In the genomic region with DNA sequence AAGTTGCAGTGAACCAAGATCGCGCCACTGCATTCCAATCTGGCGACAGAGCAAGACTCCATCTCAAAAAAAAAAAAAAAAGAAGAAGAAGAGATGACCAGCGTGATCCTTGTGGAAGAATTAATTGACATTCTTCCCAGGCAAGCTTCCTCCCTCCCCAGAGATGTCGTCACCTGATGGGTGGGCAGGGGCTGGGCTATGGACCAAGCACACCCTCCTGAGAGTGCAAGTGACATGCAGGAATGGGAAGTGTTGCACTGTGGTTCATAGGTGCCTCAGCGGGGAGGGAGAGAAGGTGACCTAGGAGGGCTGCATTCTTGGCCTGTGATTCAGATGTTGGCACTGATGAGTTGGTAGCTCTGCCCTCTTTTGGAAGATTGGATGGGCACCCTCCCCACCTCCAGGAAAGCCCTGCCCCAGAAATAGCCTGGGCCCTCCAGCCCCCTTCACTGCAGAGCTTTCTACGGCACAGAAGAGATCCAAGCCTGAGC, we compare ENCODE assay signal across 2 cellular contexts.
TF ChIP-seq lines count a peak whose summit lies in the region.

No MANE protein-coding gene starts in this region.

TF ChIP-seq in A549, 52 proteins besides CTCF, POLR2A, EP300 and RAD21:
- TF ChIP-seq SREBF2 (IDR thresholded peaks at IDR 0.05), result no peak
- TF ChIP-seq RFX5 (IDR thresholded peaks at IDR 0.05), result no peak
- no peak for TF ChIP-seq EHF (CRISPR knock-in tag; IDR thresholded peaks at IDR 0.05)
- TF ChIP-seq, protein P1, sequence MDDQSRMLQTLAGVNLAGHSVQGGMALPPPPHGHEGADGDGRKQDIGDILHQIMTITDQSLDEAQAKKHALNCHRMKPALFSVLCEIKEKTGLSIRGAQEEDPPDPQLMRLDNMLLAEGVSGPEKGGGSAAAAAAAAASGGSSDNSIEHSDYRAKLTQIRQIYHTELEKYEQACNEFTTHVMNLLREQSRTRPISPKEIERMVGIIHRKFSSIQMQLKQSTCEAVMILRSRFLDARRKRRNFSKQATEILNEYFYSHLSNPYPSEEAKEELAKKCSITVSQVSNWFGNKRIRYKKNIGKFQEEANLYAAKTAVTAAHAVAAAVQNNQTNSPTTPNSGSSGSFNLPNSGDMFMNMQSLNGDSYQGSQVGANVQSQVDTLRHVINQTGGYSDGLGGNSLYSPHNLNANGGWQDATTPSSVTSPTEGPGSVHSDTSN (IDR thresholded peaks at IDR 0.05), result no peak
- TF ChIP-seq, protein P2, sequence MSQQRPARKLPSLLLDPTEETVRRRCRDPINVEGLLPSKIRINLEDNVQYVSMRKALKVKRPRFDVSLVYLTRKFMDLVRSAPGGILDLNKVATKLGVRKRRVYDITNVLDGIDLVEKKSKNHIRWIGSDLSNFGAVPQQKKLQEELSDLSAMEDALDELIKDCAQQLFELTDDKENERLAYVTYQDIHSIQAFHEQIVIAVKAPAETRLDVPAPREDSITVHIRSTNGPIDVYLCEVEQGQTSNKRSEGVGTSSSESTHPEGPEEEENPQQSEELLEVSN (IDR thresholded peaks at IDR 0.05; ENCODE audit: borderline replicate concordance, low read depth), result no peak
TF ChIP-seq in A549: peak in this region for 0.

TF ChIP-seq in IMR-90, 13 proteins besides CTCF, POLR2A, EP300 and RAD21:
- no peak for TF ChIP-seq MAZ (IDR thresholded peaks at IDR 0.05; ENCODE audit: borderline replicate concordance, low read depth, low read length)
- TF ChIP-seq, protein P3, sequence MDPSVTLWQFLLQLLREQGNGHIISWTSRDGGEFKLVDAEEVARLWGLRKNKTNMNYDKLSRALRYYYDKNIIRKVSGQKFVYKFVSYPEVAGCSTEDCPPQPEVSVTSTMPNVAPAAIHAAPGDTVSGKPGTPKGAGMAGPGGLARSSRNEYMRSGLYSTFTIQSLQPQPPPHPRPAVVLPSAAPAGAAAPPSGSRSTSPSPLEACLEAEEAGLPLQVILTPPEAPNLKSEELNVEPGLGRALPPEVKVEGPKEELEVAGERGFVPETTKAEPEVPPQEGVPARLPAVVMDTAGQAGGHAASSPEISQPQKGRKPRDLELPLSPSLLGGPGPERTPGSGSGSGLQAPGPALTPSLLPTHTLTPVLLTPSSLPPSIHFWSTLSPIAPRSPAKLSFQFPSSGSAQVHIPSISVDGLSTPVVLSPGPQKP (IDR thresholded peaks at IDR 0.05; ENCODE audit: borderline replicate concordance, low read depth, low read length), result no peak
- no peak for TF ChIP-seq RFX5 (IDR thresholded peaks at IDR 0.05; ENCODE audit: low read depth, low read length)
- no peak for TF ChIP-seq CHD1 (IDR thresholded peaks at IDR 0.05; ENCODE audit: low read depth, low read length)
- TF ChIP-seq MAFK (IDR thresholded peaks at IDR 0.05; ENCODE audit: low read depth, low read length), result no peak
